Comparison of ENCODE assay signal across 3 cellular contexts in genomic region chr13:36865265-36865664, GRCh38.
A peak's percentile ranks its signal among the peaks of the same experiment; 100 is the strongest.
TF ChIP-seq lines count a peak whose summit lies in the region.

No MANE protein-coding gene starts in this region.

TF ChIP-seq in A549, 52 proteins besides CTCF, POLR2A, EP300 and RAD21:
- TF ChIP-seq FOXS1 (CRISPR knock-in tag; IDR thresholded peaks at IDR 0.05) (no peak), MYC (IDR thresholded peaks at IDR 0.05; ENCODE audit: borderline replicate concordance, low read length) (no peak), PBX3 (IDR thresholded peaks at IDR 0.05) (no peak), ZNF302 (CRISPR knock-in tag; IDR thresholded peaks at IDR 0.05) (no peak), USF2 (IDR thresholded peaks at IDR 0.05) (peak; percentile 64), TFCP2L1 (CRISPR knock-in tag; IDR thresholded peaks at IDR 0.05) (no peak), ZSCAN20 (CRISPR knock-in tag; IDR thresholded peaks at IDR 0.05) (no peak), NFE2L2 (conservative IDR thresholded peaks at IDR 0.05; ENCODE audit: low read length) (no peak)

TF ChIP-seq in GM23338, 12 proteins besides CTCF, POLR2A, EP300 and RAD21:
- TF ChIP-seq ZNF331 (CRISPR knock-in tag; IDR thresholded peaks at IDR 0.05; ENCODE audit: low read depth) (no peak), ZNF462 (CRISPR knock-in tag; IDR thresholded peaks at IDR 0.05) (no peak), EZH2 (IDR thresholded peaks at IDR 0.05; ENCODE audit: low read depth, unreplicated experiment) (no peak), EZH2phosphoT487 (IDR thresholded peaks at IDR 0.05; ENCODE audit: unreplicated experiment) (no peak), POLR2AphosphoS5 (IDR thresholded peaks at IDR 0.05; ENCODE audit: low read depth) (no peak), STAT1 (IDR thresholded peaks at IDR 0.05; ENCODE audit: unreplicated experiment) (no peak), ETS1 (IDR thresholded peaks at IDR 0.05) (no peak), REST (IDR thresholded peaks at IDR 0.05; ENCODE audit: unreplicated experiment) (no peak), JUNB (IDR thresholded peaks at IDR 0.05; ENCODE audit: unreplicated experiment) (no peak), NANOG (IDR thresholded peaks at IDR 0.05; ENCODE audit: borderline replicate concordance) (no peak)

TF ChIP-seq in K562, 482 proteins besides CTCF, POLR2A, EP300 and RAD21:
- peak; percentile 5; the same call in 1 of the 2 replicates for TF ChIP-seq CBFA2T2 (conservative IDR thresholded peaks at IDR 0.05)
- no peak for TF ChIP-seq HNRNPUL1 (IDR thresholded peaks at IDR 0.05; ENCODE audit: low read length)
- no peak for TF ChIP-seq TCF15 (CRISPR knock-in tag; IDR thresholded peaks at IDR 0.05)
- no peak for TF ChIP-seq CREB3 (tag; conservative IDR thresholded peaks at IDR 0.05; ENCODE audit: low read depth)
- no peak for TF ChIP-seq TAL1 (IDR thresholded peaks at IDR 0.05)
- peak; percentile 76; the same call in 1 of the 2 replicates for TF ChIP-seq RAD51 (IDR thresholded peaks at IDR 0.05; ENCODE audit: borderline replicate concordance, low read depth)
- TF ChIP-seq USF1 (CRISPR knock-in tag; IDR thresholded peaks at IDR 0.05), result peak; percentile 32; the same call in 1 of the 2 replicates
